8 cellular contexts compared by ENCODE assay signal in genomic region chr5:54520438-54520846, GRCh38. TPM values are rescaled to one million over a fixed set of nuclear protein-coding genes. Genes with fewer than 3 reads are reported as not detected.
DNase-seq lines count a peak whose midpoint lies in the region; ATAC-seq and TF ChIP-seq lines count a peak whose summit lies in the region.

No MANE protein-coding gene starts in this region.

- in situ Hi-C loops in ACHN (cut with HindIII; ENCODE audit: low pct_ligation_motif_present, low pct_unique_long_range_greater_than_20kb, low sequenced_read_pairs) = no loop called here

- peak overlapping the region; percentile 62 for H3K4me3 ChIP-seq in fibroblast of mammary gland (ENCODE audit: control insufficient read depth, low read depth, low read length)

- DNase-seq in DMS 273 (lab: John Stamatoyannopoulos, UW; ENCODE audit: unreplicated experiment) (peak; percentile 45), DMS 273 treated with DMSO at 0.1 percent for 48 hours (lab: John Stamatoyannopoulos, UW) (no peak), T-helper 17 cell (no peak), fibroblast of mammary gland (ENCODE audit: low read depth) (peak; percentile 45), osteocyte (ENCODE audit: extremely low spot score, unreplicated experiment) (no peak), ACHN (no peak), LoVo (ENCODE audit: low spot score) (no peak)

- H3K27ac Mint-ChIP-seq in T-helper 17 cell (peak overlapping the region; percentile 68), osteocyte (ENCODE audit: unreplicated experiment) (peak overlapping the region; percentile 91)

- H3K4me3 Mint-ChIP-seq in T-helper 17 cell = peak overlapping the region; percentile 93
- peak overlapping the region; percentile 84 for H3K4me3 Mint-ChIP-seq in osteocyte (ENCODE audit: unreplicated experiment)

- TF ChIP-seq CTCF in fibroblast of mammary gland (conservative IDR thresholded peaks at IDR 0.05; ENCODE audit: control insufficient read depth, insufficient read depth, low read depth, low read length) (no peak), osteocyte (IDR thresholded peaks at IDR 0.05) (no peak)

- ATAC-seq in T-helper 17 cell (no peak), GM18909 (IDR thresholded peaks at IDR 0.05; ENCODE audit: poor library complexity, unreplicated experiment) (no peak)

- H3K9me3 ChIP-seq in T-helper 17 cell (ENCODE audit: control insufficient read depth, low read length, poor library complexity, severe bottlenecking) = no peaks in the 10 kb centered on the region

- no peaks in the 10 kb centered on the region for H3K27me3 Mint-ChIP-seq in T-helper 17 cell
- no peaks in the 10 kb centered on the region for H3K27me3 Mint-ChIP-seq in osteocyte (ENCODE audit: unreplicated experiment)

- no peaks in the 10 kb centered on the region for H3K9me3 Mint-ChIP-seq in osteocyte (ENCODE audit: unreplicated experiment)

- H3K36me3 Mint-ChIP-seq in T-helper 17 cell (ENCODE audit: low read depth) = no peaks in the 10 kb centered on the region
- peaks cover 10% of the 10 kb centered on the region for H3K36me3 Mint-ChIP-seq in osteocyte (ENCODE audit: unreplicated experiment)

- H3K4me1 Mint-ChIP-seq in T-helper 17 cell (peaks cover 48% of the 10 kb centered on the region), osteocyte (ENCODE audit: unreplicated experiment) (peaks cover 70% of the 10 kb centered on the region)

RNA-seq across cellular contexts. Expression of gene SNX18, which starts 2.9 kb away (rescaled TPM):
- total RNA-seq in T-helper 17 cell (10 to 100 TPM; 11.2 to 13.3 TPM), osteocyte (27.3 and 28.8 TPM in 2 replicates)

Comparison
In these comparisons a context has a peak if more than half of its experiments do, and no peak if none do; other contexts are left out.
1. DNase-seq: peak in DMS 273 (single experiment) and fibroblast of mammary gland (single experiment); none in DMS 273 treated with DMSO at 0.1 percent for 48 hours (single experiment), T-helper 17 cell (0 of 3), osteocyte (single experiment), ACHN (single experiment) and LoVo (single experiment).